ENCODE assay signal across 22 cellular contexts in the genomic region with DNA sequence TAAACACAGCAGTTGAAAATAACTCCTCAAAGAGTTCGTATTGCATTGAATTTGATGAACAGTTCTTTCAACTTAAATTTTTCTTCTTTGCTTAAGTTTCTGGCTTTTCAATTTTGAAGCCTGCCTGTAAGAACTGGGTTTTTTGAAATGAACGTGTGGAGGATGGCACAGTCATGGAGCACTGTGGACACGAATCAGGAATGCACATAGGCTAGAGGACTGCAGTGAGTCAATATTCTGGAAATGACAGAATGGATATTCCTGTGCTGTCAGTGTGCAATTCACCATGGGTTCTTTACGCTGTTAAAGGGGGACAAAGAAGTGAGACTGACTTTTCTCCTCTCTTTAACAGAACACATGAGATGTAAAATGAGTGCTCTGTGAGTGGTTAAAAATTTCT.
"Had no signal": no experiment of that assay in that cellular context is flagged by ENCODE, and none has a peak within 500 bp of the region (broad histone marks: within the 10 kb centered on the region; RNA-seq: fewer than 3 reads in every experiment).

No MANE protein-coding gene starts in this region.

- H3K9me3 ChIP-seq: Peyer's patch, SJCRH30 had no signal

- H3K27ac ChIP-seq: Peyer's patch, SJCRH30 had no signal

- DNase-seq: IMR-90; Karpas-422; KG1; MM.1S; NCI-H1105; NCI-H1417; NCI-H1436 treated with DMSO at 0.1 percent for 48 hours; NCI-H1694; NCI-H187 treated with DMSO at 0.1 percent for 48 hours; NCI-H2029 treated with DMSO at 0.1 percent for 48 hours; NCI-H2171 treated with DMSO at 0.1 percent for 48 hours; NCI-H345; NCI-H526 treated with DMSO at 0.1 percent for 48 hours; NCI-H774; NK-92 treated with Interleukin-12 subunit alpha and Interleukin-12 subunit beta, amount 100 ng/mL, for 24 hours; PC-3; SHP77 treated with DMSO at 0.1 percent for 48 hours; SJCRH30 had no signal

- H3K27me3 ChIP-seq: Peyer's patch, SJCRH30 had no signal

- FAIRE-seq: HepG2 had no signal

- H3K4me3 ChIP-seq: Peyer's patch, SJCRH30 had no signal

- H3K4me1 ChIP-seq: SJCRH30 had no signal

- ATAC-seq: HepG2, PC-3, Right ventricle myocardium inferior, SK-N-SH treated with all-trans-retinoic acid at 6 μM for 48 hours had no signal

- H3K36me3 ChIP-seq: Peyer's patch, SJCRH30 had no signal
